12 cellular contexts compared by ENCODE assay signal in the genomic region with DNA sequence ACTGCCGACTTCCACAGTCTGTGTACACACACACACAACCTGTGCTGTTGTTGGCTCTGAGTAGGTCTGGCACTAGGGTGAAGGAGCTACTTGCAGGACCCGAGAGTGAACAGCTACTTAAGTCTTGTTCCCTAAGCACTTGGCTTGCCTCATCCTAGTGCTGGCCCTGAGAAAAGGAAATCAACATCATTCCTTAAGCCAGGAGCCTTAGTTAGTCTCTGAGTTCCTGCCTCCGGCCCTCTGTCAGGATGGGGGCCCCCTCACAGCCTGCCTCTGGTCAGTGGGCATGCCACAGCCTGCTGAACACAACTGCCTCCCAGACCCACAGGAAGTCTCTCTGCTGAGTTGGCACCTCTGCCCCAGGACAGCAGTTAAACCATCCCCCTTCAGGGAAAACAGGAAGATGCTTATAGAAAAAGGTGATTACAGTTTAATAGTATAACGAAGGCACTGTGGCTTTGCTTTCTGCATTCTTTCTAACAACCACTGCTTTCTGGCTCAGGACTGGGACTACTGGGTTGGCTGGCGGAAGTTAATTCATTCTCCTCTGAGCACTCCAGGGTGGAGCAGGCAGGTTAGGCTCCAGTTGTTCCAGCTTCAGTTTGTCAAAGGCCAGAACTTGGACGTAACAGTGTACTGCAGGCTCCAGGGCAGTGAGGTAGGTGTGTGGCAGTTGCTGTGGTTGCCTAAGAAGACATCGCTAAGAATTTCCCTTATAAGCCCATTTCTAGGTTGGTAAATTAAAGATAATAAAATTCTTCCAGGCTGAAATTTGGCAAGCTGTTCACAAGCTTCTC. TPM values are rescaled to one million over a fixed set of nuclear protein-coding genes. Genes with fewer than 3 reads are reported as not detected.
A peak's percentile ranks its signal among the peaks of the same experiment; 100 is the strongest.
DNase-seq lines count a peak whose midpoint lies in the region; TF ChIP-seq lines count a peak whose summit lies in the region.
"Had no signal": no experiment of that assay in that cellular context is flagged by ENCODE, and none has a peak within 500 bp of the region (broad histone marks: within the 10 kb centered on the region; RNA-seq: fewer than 3 reads in every experiment).

No MANE protein-coding gene starts in this region.

- no peaks in the 10 kb centered on the region for H3K36me3 Mint-ChIP-seq in activated CD4-positive, alpha-beta memory T cell treated with anti-CD3 and anti-CD28 coated beads for 36 hours
- H3K36me3 Mint-ChIP-seq: CD4-positive, alpha-beta memory T cell had no signal

- no peak overlapping the region for H3K9ac ChIP-seq in subcutaneous abdominal adipose tissue (ENCODE audit: low read length in 5 of 5)

- DNase-seq in amniotic epithelial cell (ENCODE audit: low read depth) (peak; percentile 38), kidney tubule cell (ENCODE audit: low spot score) (peak; percentile 74), SW480 (ENCODE audit: low spot score) (no peak), DMS114 treated with DMSO at 0.1 percent for 48 hours (lab: John Stamatoyannopoulos, UW; ENCODE audit: unreplicated experiment) (no peak)
- no peak for DNase-seq in stimulated activated CD4-positive, alpha-beta T cell treated with anti-CD3 and anti-CD28 coated beads, Interleukin-1b, Interleukin-23, amount 100 ng/mL, for 48 hours
- no peak for DNase-seq in activated CD4-positive, alpha-beta memory T cell treated with anti-CD3 and anti-CD28 coated beads for 36 hours
- DNase-seq: activated T-cell treated with anti-CD3 and anti-CD28 coated beads, Interleukin-2, amount 50 U/mL, for 72 hours; CD4-positive, alpha-beta memory T cell; NCI-H187 treated with DMSO at 0.1 percent for 48 hours had no signal

- TF ChIP-seq CTCF in HEK293 (tag by site-specific recombination; IDR thresholded peaks at IDR 0.05): no peak

- CTCF ChIA-PET in HEK293 (lab: Yijun Ruan, JAX): no interaction called here
- CTCF ChIA-PET in activated CD4-positive, alpha-beta memory T cell treated with anti-CD3 and anti-CD28 coated beads for 36 hours (lab: Charles Lee): no interaction called here

- H3K4me3 ChIP-seq in HEK293 (ENCODE audit: low read depth, low read length): no peak overlapping the region
- peak overlapping the region in 3 of 5 donors; percentile 26 to 70 (median 69) for H3K4me3 ChIP-seq in subcutaneous abdominal adipose tissue (ENCODE audit: low read depth in 1 of 5, low read length in 5 of 5)
- H3K4me3 ChIP-seq: cardiac muscle cell had no signal

- H3K9me3 ChIP-seq in HEK293 (ENCODE audit: control insufficient read depth, insufficient read depth, low read depth, low read length) (no peaks in the 10 kb centered on the region), subcutaneous abdominal adipose tissue (ENCODE audit: control insufficient read depth in 5 of 5, low read length in 5 of 5) (no peaks in the 10 kb centered on the region)

- POLR2A ChIA-PET in HEK293 (lab: Yijun Ruan, JAX): interaction anchor here (0.7 kb wide), 1 partner anchor 670 kb away, joined by 3 read pairs; no protein-coding TSS in a partner anchor
- POLR2A ChIA-PET in activated CD4-positive, alpha-beta memory T cell treated with anti-CD3 and anti-CD28 coated beads for 36 hours (lab: Charles Lee): no interaction called here

- no peaks in the 10 kb centered on the region for H3K4me1 ChIP-seq in HEK293 (ENCODE audit: control insufficient read depth, insufficient read depth, low read length)
- H3K4me1 ChIP-seq in subcutaneous abdominal adipose tissue (ENCODE audit: control insufficient read depth in 5 of 5, insufficient read depth in 5 of 5, low read length in 5 of 5): peaks cover 5 to 55% (median 41%) of the 10 kb centered on the region in 5 donors

- H3K4me3 Mint-ChIP-seq in activated CD4-positive, alpha-beta memory T cell treated with anti-CD3 and anti-CD28 coated beads for 36 hours: no peak overlapping the region
- H3K4me3 Mint-ChIP-seq: activated T-cell treated with anti-CD3 and anti-CD28 coated beads, Interleukin-2, amount 50 U/mL, for 72 hours had no signal

- H3K27me3 ChIP-seq in subcutaneous abdominal adipose tissue (ENCODE audit: control insufficient read depth in 5 of 5, insufficient read depth in 4 of 5, low read length in 5 of 5): peaks cover 6 to 20% (median 16%) of the 10 kb centered on the region in 5 donors

- no peaks in the 10 kb centered on the region for H3K9me3 Mint-ChIP-seq in activated CD4-positive, alpha-beta memory T cell treated with anti-CD3 and anti-CD28 coated beads for 36 hours
- H3K9me3 Mint-ChIP-seq: activated T-cell treated with anti-CD3 and anti-CD28 coated beads, Interleukin-2, amount 50 U/mL, for 72 hours; CD4-positive, alpha-beta memory T cell had no signal

- no peak overlapping the region for H3K27ac Mint-ChIP-seq in activated CD4-positive, alpha-beta memory T cell treated with anti-CD3 and anti-CD28 coated beads for 36 hours
- H3K27ac Mint-ChIP-seq: activated T-cell treated with anti-CD3 and anti-CD28 coated beads, Interleukin-2, amount 50 U/mL, for 72 hours had no signal

- peaks cover 43% of the 10 kb centered on the region for H3K27me3 Mint-ChIP-seq in activated CD4-positive, alpha-beta memory T cell treated with anti-CD3 and anti-CD28 coated beads for 36 hours

- peaks cover 10% of the 10 kb centered on the region for H3K4me1 Mint-ChIP-seq in activated CD4-positive, alpha-beta memory T cell treated with anti-CD3 and anti-CD28 coated beads for 36 hours (ENCODE audit: low read depth)

- H3K27ac ChIP-seq in HEK293 (ENCODE audit: extremely low read depth, low read depth, low read length) (no peak overlapping the region), subcutaneous abdominal adipose tissue (ENCODE audit: low read depth, low read length) (no peak overlapping the region)
- H3K27ac ChIP-seq: cardiac muscle cell had no signal

- intact Hi-C loops in activated CD4-positive, alpha-beta memory T cell treated with anti-CD3 and anti-CD28 coated beads for 36 hours (cut with micrococcal nuclease): no loop called here

- H3K36me3 ChIP-seq in HEK293 (ENCODE audit: control insufficient read depth in 2 of 2, insufficient read depth in 1 of 2, low read length in 2 of 2) (no peaks in the 10 kb centered on the region), subcutaneous abdominal adipose tissue (ENCODE audit: control insufficient read depth in 5 of 5, insufficient read depth in 5 of 5, low read length in 5 of 5) (no peaks in the 10 kb centered on the region)
- H3K36me3 ChIP-seq: cardiac muscle cell had no signal

TF ChIP-seq in HEK293, 187 proteins besides CTCF, POLR2A, EP300 and RAD21:
- TF ChIP-seq SALL2 (tag by site-specific recombination; IDR thresholded peaks at IDR 0.05; ENCODE audit: borderline replicate concordance): no peak
- peak; percentile 15; the same call in 1 of the 2 replicates for TF ChIP-seq GLIS1 (tag by site-specific recombination; IDR thresholded peaks at IDR 0.05)
- no peak for TF ChIP-seq YY2 (tag by site-specific recombination; IDR thresholded peaks at IDR 0.05)
- no peak for TF ChIP-seq ZNF555 (tag by site-specific recombination; conservative IDR thresholded peaks at IDR 0.05)
- TF ChIP-seq ZNF404 (tag by site-specific recombination; IDR thresholded peaks at IDR 0.05): no peak
- TF ChIP-seq ZNF354C (tag by site-specific recombination; IDR thresholded peaks at IDR 0.05; ENCODE audit: borderline replicate concordance, low read depth): no peak
- TF ChIP-seq ZNF24 (tag by site-specific recombination; IDR thresholded peaks at IDR 0.05): no peak
- TF ChIP-seq, protein P1, sequence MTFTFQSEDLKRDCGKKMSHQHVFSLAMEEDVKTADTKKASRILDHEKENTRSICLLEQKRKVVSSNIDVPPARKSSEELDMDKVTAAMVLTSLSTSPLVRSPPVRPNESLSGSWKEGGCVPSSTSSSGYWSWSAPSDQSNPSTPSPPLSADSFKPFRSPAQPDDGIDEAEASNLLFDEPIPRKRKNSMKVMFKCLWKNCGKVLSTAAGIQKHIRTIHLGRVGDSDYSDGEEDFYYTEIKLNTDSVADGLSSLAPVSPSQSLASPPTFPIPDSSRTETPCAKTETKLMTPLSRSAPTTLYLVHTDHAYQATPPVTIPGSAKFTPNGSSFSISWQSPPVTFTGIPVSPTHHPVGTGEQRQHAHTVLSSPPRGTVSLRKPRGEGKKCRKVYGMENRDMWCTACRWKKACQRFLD (tag by site-specific recombination; IDR thresholded peaks at IDR 0.05): no peak

RNA-seq across cellular contexts. Expression of a gene that starts 2.8 kb away (rescaled TPM):
- not detected for total RNA-seq in activated CD4-positive, alpha-beta memory T cell treated with anti-CD3 and anti-CD28 coated beads for 36 hours
- total RNA-seq: activated T-cell treated with anti-CD3 and anti-CD28 coated beads, Interleukin-2, amount 50 U/mL, for 72 hours; CD4-positive, alpha-beta memory T cell had no signal

Comparison
In these comparisons a context has a peak if more than half of its experiments do, and no peak if none do; other contexts are left out.
1. DNase-seq: peak in amniotic epithelial cell (single experiment) and kidney tubule cell (single experiment); none in SW480 (single experiment), stimulated activated CD4-positive, alpha-beta T cell treated with anti-CD3 and anti-CD28 coated beads, Interleukin-1b, Interleukin-23, amount 100 ng/mL, for 48 hours (single experiment), activated CD4-positive, alpha-beta memory T cell treated with anti-CD3 and anti-CD28 coated beads for 36 hours (single experiment) and DMS114 treated with DMSO at 0.1 percent for 48 hours (single experiment).